Comparison of ENCODE assay signal across 21 cellular contexts in genomic region chr18:66329716-66330115, GRCh38.
"Had no signal": no experiment of that assay in that cellular context is flagged by ENCODE, and none has a peak within 500 bp of the region (broad histone marks: within the 10 kb centered on the region; RNA-seq: fewer than 3 reads in every experiment).

No MANE protein-coding gene starts in this region.

- H3K9me3 Mint-ChIP-seq: stimulated activated naive CD8-positive, alpha-beta T cell treated with anti-CD3 and anti-CD28 coated beads, Interleukin-15, amount 100 ng/mL, for 72 hours had no signal

- H3K36me3 ChIP-seq: lower lobe of right lung, neutrophil, pancreas, right lobe of liver, suprapubic skin, transverse colon, vagina had no signal

- H3K27me3 Mint-ChIP-seq: stimulated activated naive CD8-positive, alpha-beta T cell treated with anti-CD3 and anti-CD28 coated beads, Interleukin-15, amount 100 ng/mL, for 72 hours had no signal

- H3K4me3 Mint-ChIP-seq: natural killer cell; stimulated activated naive CD8-positive, alpha-beta T cell treated with anti-CD3 and anti-CD28 coated beads, Interleukin-15, amount 100 ng/mL, for 72 hours had no signal

- ATAC-seq: left ventricle myocardium superior; lower lobe of right lung; natural killer cell; pancreas; right lobe of liver; stimulated activated naive CD8-positive, alpha-beta T cell treated with anti-CD3 and anti-CD28 coated beads, Interleukin-15, amount 100 ng/mL, for 72 hours had no signal

- H3K27ac ChIP-seq: dorsolateral prefrontal cortex, lower lobe of right lung, neutrophil, pancreas, right lobe of liver, suprapubic skin, transverse colon, vagina had no signal

- H3K27ac Mint-ChIP-seq: natural killer cell; stimulated activated naive CD8-positive, alpha-beta T cell treated with anti-CD3 and anti-CD28 coated beads, Interleukin-15, amount 100 ng/mL, for 72 hours had no signal

- H3K4me2 ChIP-seq: smooth muscle cell had no signal

- H3K9me3 ChIP-seq: lower lobe of right lung, neutrophil, pancreas, right lobe of liver, suprapubic skin, transverse colon, vagina had no signal

- H3K36me3 Mint-ChIP-seq: natural killer cell had no signal

- H3K27me3 ChIP-seq: dorsolateral prefrontal cortex, neutrophil, pancreas, right lobe of liver, suprapubic skin, transverse colon, vagina had no signal

- H3K4me1 Mint-ChIP-seq: natural killer cell; stimulated activated naive CD8-positive, alpha-beta T cell treated with anti-CD3 and anti-CD28 coated beads, Interleukin-15, amount 100 ng/mL, for 72 hours had no signal

- H3K4me1 ChIP-seq: lower lobe of right lung, pancreas, right lobe of liver, suprapubic skin, transverse colon, vagina had no signal

- DNase-seq: dorsolateral prefrontal cortex; effector CD4-positive, alpha-beta T cell; head of caudate nucleus; left ventricle myocardium superior; lower lobe of right lung; natural killer cell; pancreas; right lobe of liver; stimulated activated CD4-positive, alpha-beta T cell treated with anti-CD3 and anti-CD28 coated beads, Interleukin-12 subunit alpha, Interleukin-12 subunit beta, amount 100 ng/mL, for 4 hours; stimulated activated CD4-positive, alpha-beta T cell treated with anti-CD3 and anti-CD28 coated beads, Interleukin-1b, Interleukin-23, amount 100 ng/mL, for 48 hours; stimulated activated CD4-positive, alpha-beta T cell treated with anti-CD3 and anti-CD28 coated beads, Interleukin-4, amount 100 ng/mL, for 1 hour; stimulated activated CD8-positive, alpha-beta memory T cell treated with anti-CD3 and anti-CD28 coated beads, Interleukin-4, amount 100 ng/mL, for 48 hours; stimulated activated naive CD4-positive, alpha-beta T cell; stimulated activated naive CD8-positive, alpha-beta T cell treated with anti-CD3 and anti-CD28 coated beads, Interleukin-15, amount 100 ng/mL, for 72 hours; transverse colon had no signal

- H3K4me3 ChIP-seq: dorsolateral prefrontal cortex, lower lobe of right lung, pancreas, right lobe of liver, smooth muscle cell, suprapubic skin, transverse colon, vagina had no signal

- FAIRE-seq: frontal cortex, keratinocyte, pancreas had no signal
